32 cellular contexts compared by ENCODE assay signal in the genomic region with DNA sequence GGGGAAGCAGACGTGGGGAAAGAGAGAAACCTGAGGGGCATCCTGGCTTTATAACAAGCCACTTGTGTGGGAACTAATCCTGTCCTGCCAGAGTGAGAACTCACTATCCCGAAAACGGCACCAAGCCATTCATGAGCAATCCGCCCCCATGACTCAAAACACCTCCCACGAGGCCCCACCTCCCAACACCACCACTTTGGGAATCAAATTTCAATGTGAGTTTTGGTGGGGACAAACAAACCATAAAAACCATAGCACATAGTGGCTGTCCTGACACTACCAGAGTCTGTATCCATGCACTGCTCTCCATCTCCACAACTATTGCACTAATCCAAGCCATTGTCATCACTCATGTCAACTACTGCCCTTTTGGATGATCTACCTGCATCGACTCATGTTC. TPM values are rescaled to one million over a fixed set of nuclear protein-coding genes. Genes with fewer than 3 reads are reported as not detected.
"Had no signal": no experiment of that assay in that cellular context is flagged by ENCODE, and none has a peak within 500 bp of the region (broad histone marks: within the 10 kb centered on the region; RNA-seq: fewer than 3 reads in every experiment).

No MANE protein-coding gene starts in this region.

- H3K36me3 Mint-ChIP-seq: naive thymus-derived CD8-positive, alpha-beta T cell; stimulated activated effector memory CD8-positive, alpha-beta T cell treated with anti-CD3 and anti-CD28 coated beads, Interleukin-12 subunit alpha, Interleukin-12 subunit beta, amount 100 ng/mL, for 72 hours had no signal

- H3K27ac ChIP-seq: colonic mucosa, epithelial cell of prostate, esophagus muscularis mucosa, heart right ventricle, left lung, prostate gland, right atrium auricular region, testis, tibial artery, upper lobe of left lung, uterus had no signal

- H3K27me3 ChIP-seq: colonic mucosa, esophagus muscularis mucosa, heart right ventricle, left lung, right atrium auricular region, testis, tibial artery, upper lobe of left lung, uterus had no signal

- H3K4me3 ChIP-seq: colonic mucosa, esophagus muscularis mucosa, heart right ventricle, left lung, prostate gland, right atrium auricular region, testis, tibial artery, upper lobe of left lung, uterus had no signal

- H3K9me3 ChIP-seq: colonic mucosa, esophagus muscularis mucosa, heart right ventricle, left lung, prostate gland, right atrium auricular region, testis, tibial artery, upper lobe of left lung, uterus had no signal

- H3K4me1 Mint-ChIP-seq: endodermal cell; stimulated activated effector memory CD8-positive, alpha-beta T cell treated with anti-CD3 and anti-CD28 coated beads, Interleukin-12 subunit alpha, Interleukin-12 subunit beta, amount 100 ng/mL, for 72 hours had no signal

- H3K4me1 ChIP-seq: colonic mucosa, esophagus muscularis mucosa, heart right ventricle, left lung, prostate gland, right atrium auricular region, testis, tibial artery, upper lobe of left lung, uterus had no signal

- H3K27ac Mint-ChIP-seq: dendritic cell treated with granulocyte-macrophage colony-stimulating factor and Interleukin-4, amounts not matched to agents 40 ng/mL and 50 ng/mL, for 4 days; endodermal cell; naive thymus-derived CD8-positive, alpha-beta T cell; nephron progenitor cell; stimulated activated effector memory CD8-positive, alpha-beta T cell treated with anti-CD3 and anti-CD28 coated beads, Interleukin-12 subunit alpha, Interleukin-12 subunit beta, amount 100 ng/mL, for 72 hours had no signal

- H3K4me3 Mint-ChIP-seq: dendritic cell treated with granulocyte-macrophage colony-stimulating factor and Interleukin-4, amounts not matched to agents 40 ng/mL and 50 ng/mL, for 4 days; endodermal cell; naive thymus-derived CD8-positive, alpha-beta T cell; nephron progenitor cell; stimulated activated effector memory CD8-positive, alpha-beta T cell treated with anti-CD3 and anti-CD28 coated beads, Interleukin-12 subunit alpha, Interleukin-12 subunit beta, amount 100 ng/mL, for 72 hours had no signal

- ATAC-seq: heart right ventricle; left cardiac atrium; left lung; naive thymus-derived CD8-positive, alpha-beta T cell; sciatic nerve; stimulated activated effector memory CD8-positive, alpha-beta T cell treated with anti-CD3 and anti-CD28 coated beads, Interleukin-12 subunit alpha, Interleukin-12 subunit beta, amount 100 ng/mL, for 72 hours; stimulated activated naive CD8-positive, alpha-beta T cell treated with anti-CD3 and anti-CD28 coated beads, Interleukin-15, Interleukin-2, amounts not matched to agents 100 U/mL and 50 U/mL, for 24 hours had no signal

- DNase-seq: colonic mucosa; effector CD8-positive, alpha-beta T cell; endodermal cell; foreskin melanocyte; glutamatergic neuron; heart right ventricle; hippocampal formation; left cardiac atrium; left lung; mesenchymal stem cell; midbrain; naive thymus-derived CD8-positive, alpha-beta T cell; nephron progenitor cell; nucleus accumbens; stimulated activated CD4-positive, alpha-beta T cell treated with anti-CD3 and anti-CD28 coated beads, Interleukin-2, amount 100 ng/mL, for 24 hours; stimulated activated CD4-positive, alpha-beta T cell treated with anti-CD3 and anti-CD28 coated beads, Interleukin-4, amount 100 ng/mL, for 24 hours; stimulated activated naive CD8-positive, alpha-beta T cell treated with anti-CD3 and anti-CD28 coated beads, Interleukin-15, Interleukin-2, amounts not matched to agents 100 U/mL and 50 U/mL, for 24 hours; substantia nigra; testis; tibial artery; upper lobe of left lung; uterus had no signal

- FAIRE-seq: islet of Langerhans had no signal

- H3K36me3 ChIP-seq: colonic mucosa, esophagus muscularis mucosa, heart right ventricle, left lung, prostate gland, right atrium auricular region, tibial artery, upper lobe of left lung, uterus had no signal

- H3K27me3 Mint-ChIP-seq: dendritic cell treated with granulocyte-macrophage colony-stimulating factor and Interleukin-4, amounts not matched to agents 40 ng/mL and 50 ng/mL, for 4 days; naive thymus-derived CD8-positive, alpha-beta T cell had no signal

- H3K9me3 Mint-ChIP-seq: dendritic cell treated with granulocyte-macrophage colony-stimulating factor and Interleukin-4, amounts not matched to agents 40 ng/mL and 50 ng/mL, for 4 days; naive thymus-derived CD8-positive, alpha-beta T cell; stimulated activated effector memory CD8-positive, alpha-beta T cell treated with anti-CD3 and anti-CD28 coated beads, Interleukin-12 subunit alpha, Interleukin-12 subunit beta, amount 100 ng/mL, for 72 hours had no signal

RNA-seq across cellular contexts. Expression of a gene that starts 36.9 kb away (rescaled TPM):
- total RNA-seq: esophagus muscularis mucosa, kidney epithelial cell, lung microvascular endothelial cell, right atrium auricular region had no signal
